Comparison of ENCODE assay signal across 8 cellular contexts in the genomic region with DNA sequence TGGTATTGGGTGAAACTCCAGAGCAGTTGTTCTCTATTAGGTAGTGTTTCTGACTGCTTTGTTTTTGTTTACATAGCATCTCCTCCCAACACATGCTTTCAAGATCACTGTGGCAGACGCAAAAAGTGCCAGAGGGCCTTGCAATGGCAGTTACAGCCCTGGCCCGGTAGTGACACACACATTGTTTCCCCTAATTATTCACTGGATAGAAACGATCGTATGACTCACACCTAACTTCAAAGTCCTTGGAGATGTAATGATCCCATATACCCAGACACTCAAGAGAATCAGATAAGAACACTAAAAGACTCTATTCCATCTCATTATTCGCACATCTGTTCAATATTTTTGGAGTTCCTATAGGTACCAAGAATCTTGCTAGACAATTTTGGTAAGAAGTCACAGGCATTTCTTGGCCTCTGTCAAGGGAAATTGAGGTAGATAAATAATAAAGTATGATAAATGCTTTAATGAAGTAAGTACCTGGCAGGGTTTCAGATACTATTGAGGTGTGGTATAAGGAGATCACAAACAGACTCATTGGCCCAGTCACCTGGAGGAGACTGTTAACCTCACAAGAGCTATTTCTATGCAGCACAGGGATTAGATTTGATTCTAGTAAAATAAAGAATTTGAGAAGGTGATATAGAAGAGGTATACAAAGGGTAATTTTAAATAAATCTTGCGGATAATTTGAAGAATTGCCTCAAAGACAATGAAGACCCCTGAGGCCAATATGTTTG.
A peak's percentile ranks its signal among the peaks of the same experiment; 100 is the strongest.
DNase-seq lines count a peak whose midpoint lies in the region; ATAC-seq and TF ChIP-seq lines count a peak whose summit lies in the region.
"Had no signal": no experiment of that assay in that cellular context is flagged by ENCODE, and none has a peak within 500 bp of the region (broad histone marks: within the 10 kb centered on the region; RNA-seq: fewer than 3 reads in every experiment).

No MANE protein-coding gene starts in this region.

- H3K4me1 Mint-ChIP-seq in nephron progenitor cell: peaks cover 24% of the 10 kb centered on the region
- no peaks in the 10 kb centered on the region for H3K4me1 Mint-ChIP-seq in natural killer cell treated with Interleukin-12 subunit alpha and Interleukin-12 subunit beta and Interleukin-15 and Interleukin-18, amount 100 ng/mL, for 72 hours (ENCODE audit: low read depth in 2 of 2)

- in situ Hi-C loops in brain microvascular endothelial cell (cut with HindIII; ENCODE audit: low pct_ligation_motif_present, low sequenced_read_pairs): no loop called here

- H3K9me3 Mint-ChIP-seq in nephron progenitor cell: no peaks in the 10 kb centered on the region
- H3K9me3 Mint-ChIP-seq in natural killer cell treated with Interleukin-12 subunit alpha and Interleukin-12 subunit beta and Interleukin-15 and Interleukin-18, amount 100 ng/mL, for 72 hours: peaks cover 12% of the 10 kb centered on the region

- H3K27ac ChIP-seq in brain microvascular endothelial cell: no peak overlapping the region

- no peaks in the 10 kb centered on the region for H3K36me3 ChIP-seq in brain microvascular endothelial cell (replicated peaks)

- no peaks in the 10 kb centered on the region for H3K36me3 Mint-ChIP-seq in nephron progenitor cell (ENCODE audit: low read depth)
- H3K36me3 Mint-ChIP-seq in natural killer cell treated with Interleukin-12 subunit alpha and Interleukin-12 subunit beta and Interleukin-15 and Interleukin-18, amount 100 ng/mL, for 72 hours: peaks cover 6% of the 10 kb centered on the region

- no peak for ATAC-seq in natural killer cell treated with Interleukin-12 subunit alpha and Interleukin-12 subunit beta and Interleukin-15 and Interleukin-18, amount 100 ng/mL, for 72 hours
- ATAC-seq: stimulated activated naive CD8-positive, alpha-beta T cell treated with anti-CD3 and anti-CD28 coated beads, Interleukin-15, Interleukin-2, amounts not matched to agents 100 U/mL and 50 U/mL, for 24 hours had no signal

- no peak for TF ChIP-seq CTCF in brain microvascular endothelial cell (IDR thresholded peaks at IDR 0.05; ENCODE audit: low read depth, low read length, missing control alignments)
- no peak for TF ChIP-seq CTCF in nephron progenitor cell (IDR thresholded peaks at IDR 0.05)

- H3K27me3 ChIP-seq in brain microvascular endothelial cell (replicated peaks): no peaks in the 10 kb centered on the region

- H3K27ac Mint-ChIP-seq in nephron progenitor cell: peak overlapping the region; percentile 75
- H3K27ac Mint-ChIP-seq in natural killer cell treated with Interleukin-12 subunit alpha and Interleukin-12 subunit beta and Interleukin-15 and Interleukin-18, amount 100 ng/mL, for 72 hours: no peak overlapping the region

- no peak overlapping the region for H3K4me3 Mint-ChIP-seq in nephron progenitor cell
- no peak overlapping the region for H3K4me3 Mint-ChIP-seq in natural killer cell treated with Interleukin-12 subunit alpha and Interleukin-12 subunit beta and Interleukin-15 and Interleukin-18, amount 100 ng/mL, for 72 hours

- peak; percentile 84 for DNase-seq in ELF-1 (ENCODE audit: low read depth, low spot score)
- DNase-seq in NCI-H2196 treated with DMSO at 0.1 percent for 48 hours (lab: John Stamatoyannopoulos, UW; ENCODE audit: unreplicated experiment): peak; percentile 13
- DNase-seq in brain microvascular endothelial cell: peak; percentile 57
- DNase-seq in nephron progenitor cell: no peak
- DNase-seq in stimulated activated CD4-positive, alpha-beta T cell treated with anti-CD3 and anti-CD28 coated beads, Interleukin-1b, Interleukin-23, amount 100 ng/mL, for 48 hours: no peak
- DNase-seq in GM19240 (ENCODE audit: insufficient read length, low spot score): no peak
- DNase-seq in natural killer cell treated with Interleukin-12 subunit alpha and Interleukin-12 subunit beta and Interleukin-15 and Interleukin-18, amount 100 ng/mL, for 72 hours (ENCODE audit: low spot score): no peak
- DNase-seq: stimulated activated naive CD8-positive, alpha-beta T cell treated with anti-CD3 and anti-CD28 coated beads, Interleukin-15, Interleukin-2, amounts not matched to agents 100 U/mL and 50 U/mL, for 24 hours had no signal

- H3K4me3 ChIP-seq in brain microvascular endothelial cell (ENCODE audit: low read depth, low read length): no peak overlapping the region

- H3K27me3 Mint-ChIP-seq in nephron progenitor cell (ENCODE audit: low read depth, poor library complexity): no peaks in the 10 kb centered on the region
- H3K27me3 Mint-ChIP-seq in natural killer cell treated with Interleukin-12 subunit alpha and Interleukin-12 subunit beta and Interleukin-15 and Interleukin-18, amount 100 ng/mL, for 72 hours: no peaks in the 10 kb centered on the region

Comparison
In these comparisons a context has a peak if more than half of its experiments do, and no peak if none do; other contexts are left out.
1. DNase-seq: peak in ELF-1 (single experiment), NCI-H2196 treated with DMSO at 0.1 percent for 48 hours (single experiment) and brain microvascular endothelial cell (single experiment); none in nephron progenitor cell (single experiment), stimulated activated CD4-positive, alpha-beta T cell treated with anti-CD3 and anti-CD28 coated beads, Interleukin-1b, Interleukin-23, amount 100 ng/mL, for 48 hours (single experiment), GM19240 (single experiment) and natural killer cell treated with Interleukin-12 subunit alpha and Interleukin-12 subunit beta and Interleukin-15 and Interleukin-18, amount 100 ng/mL, for 72 hours (single experiment).